Comparison of ENCODE assay signal across 1 cellular context in genomic region chr6:43376551-43376981, GRCh38.
TF ChIP-seq lines count a peak whose summit lies in the region.

No MANE protein-coding gene starts in this region.

TF ChIP-seq in GM23338, 12 proteins besides CTCF, POLR2A, EP300 and RAD21:
- TF ChIP-seq JUNB (IDR thresholded peaks at IDR 0.05; ENCODE audit: unreplicated experiment) (no peak), EZH2 (IDR thresholded peaks at IDR 0.05; ENCODE audit: low read depth, unreplicated experiment) (no peak), ZNF462 (CRISPR knock-in tag; IDR thresholded peaks at IDR 0.05) (no peak), REST (IDR thresholded peaks at IDR 0.05; ENCODE audit: unreplicated experiment) (no peak), NANOG (IDR thresholded peaks at IDR 0.05; ENCODE audit: borderline replicate concordance) (no peak)
